1 cellular context compared by ENCODE assay signal in genomic region chr6:20403766-20404640, GRCh38.
A peak's percentile ranks its signal among the peaks of the same experiment; 100 is the strongest.
TF ChIP-seq lines count a peak whose summit lies in the region.

No MANE protein-coding gene starts in this region.

TF ChIP-seq in A549, 52 proteins besides CTCF, POLR2A, EP300 and RAD21 (continued from another document):
- TF ChIP-seq REST (IDR thresholded peaks at IDR 0.05) (no peak), ZSCAN20 (CRISPR knock-in tag; IDR thresholded peaks at IDR 0.05) (no peak), MAX (IDR thresholded peaks at IDR 0.05) (peak; percentile 36; the same call in 1 of the 2 replicates), BCL3 (IDR thresholded peaks at IDR 0.05) (no peak), HOXA7 (CRISPR knock-in tag; IDR thresholded peaks at IDR 0.05) (no peak), POLR2AphosphoS2 (conservative IDR thresholded peaks at IDR 0.05; ENCODE audit: low read length) (no peak), NPAS2 (CRISPR knock-in tag; IDR thresholded peaks at IDR 0.05; ENCODE audit: borderline replicate concordance) (no peak)
